Comparison of ENCODE assay signal across 1 cellular context in the genomic region with DNA sequence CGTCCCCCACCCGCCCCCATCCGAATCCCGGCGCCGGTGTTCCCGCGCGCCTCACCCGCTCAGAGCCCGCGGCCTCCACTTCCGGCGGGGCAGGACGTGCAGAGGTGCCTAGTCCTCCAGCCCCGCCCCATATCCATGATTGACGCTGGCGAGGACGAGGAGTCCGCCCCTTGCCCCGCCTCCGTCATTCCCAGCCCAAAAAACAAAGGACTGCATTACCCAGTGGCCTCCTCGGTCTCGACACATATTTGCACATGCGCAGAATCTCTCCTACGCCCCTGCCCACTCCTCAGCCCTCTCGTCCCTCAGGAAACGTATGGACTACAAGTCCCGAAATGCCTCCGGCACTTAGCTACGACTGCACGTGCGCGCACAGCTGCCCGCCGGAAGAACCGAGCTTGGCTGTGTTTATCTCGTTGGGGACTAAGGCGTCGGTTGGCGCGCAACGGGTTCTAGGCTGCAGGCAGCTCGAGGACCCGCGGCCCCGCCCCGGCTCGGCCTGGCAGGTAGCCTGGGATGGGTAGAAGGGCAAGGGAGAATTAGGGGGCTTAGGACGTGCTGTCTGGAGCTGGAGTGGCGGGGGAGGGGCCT.
A peak's percentile ranks its signal among the peaks of the same experiment; 100 is the strongest.
TF ChIP-seq lines count a peak whose summit lies in the region.

Gene KLHDC3, plus strand, starts transcription at position 407 of the 591 bp plus-strand sequence. CDS start 2,944 bp downstream, outside the sequence.
Gene MEA1, minus strand, starts transcription at position 104 of the 591 bp plus-strand sequence. CDS start 133 bp downstream, outside the sequence.

TF ChIP-seq in HepG2, 621 proteins besides CTCF, POLR2A, EP300 and RAD21 (continued from another document and continues in another):
- TF ChIP-seq, protein P1, sequence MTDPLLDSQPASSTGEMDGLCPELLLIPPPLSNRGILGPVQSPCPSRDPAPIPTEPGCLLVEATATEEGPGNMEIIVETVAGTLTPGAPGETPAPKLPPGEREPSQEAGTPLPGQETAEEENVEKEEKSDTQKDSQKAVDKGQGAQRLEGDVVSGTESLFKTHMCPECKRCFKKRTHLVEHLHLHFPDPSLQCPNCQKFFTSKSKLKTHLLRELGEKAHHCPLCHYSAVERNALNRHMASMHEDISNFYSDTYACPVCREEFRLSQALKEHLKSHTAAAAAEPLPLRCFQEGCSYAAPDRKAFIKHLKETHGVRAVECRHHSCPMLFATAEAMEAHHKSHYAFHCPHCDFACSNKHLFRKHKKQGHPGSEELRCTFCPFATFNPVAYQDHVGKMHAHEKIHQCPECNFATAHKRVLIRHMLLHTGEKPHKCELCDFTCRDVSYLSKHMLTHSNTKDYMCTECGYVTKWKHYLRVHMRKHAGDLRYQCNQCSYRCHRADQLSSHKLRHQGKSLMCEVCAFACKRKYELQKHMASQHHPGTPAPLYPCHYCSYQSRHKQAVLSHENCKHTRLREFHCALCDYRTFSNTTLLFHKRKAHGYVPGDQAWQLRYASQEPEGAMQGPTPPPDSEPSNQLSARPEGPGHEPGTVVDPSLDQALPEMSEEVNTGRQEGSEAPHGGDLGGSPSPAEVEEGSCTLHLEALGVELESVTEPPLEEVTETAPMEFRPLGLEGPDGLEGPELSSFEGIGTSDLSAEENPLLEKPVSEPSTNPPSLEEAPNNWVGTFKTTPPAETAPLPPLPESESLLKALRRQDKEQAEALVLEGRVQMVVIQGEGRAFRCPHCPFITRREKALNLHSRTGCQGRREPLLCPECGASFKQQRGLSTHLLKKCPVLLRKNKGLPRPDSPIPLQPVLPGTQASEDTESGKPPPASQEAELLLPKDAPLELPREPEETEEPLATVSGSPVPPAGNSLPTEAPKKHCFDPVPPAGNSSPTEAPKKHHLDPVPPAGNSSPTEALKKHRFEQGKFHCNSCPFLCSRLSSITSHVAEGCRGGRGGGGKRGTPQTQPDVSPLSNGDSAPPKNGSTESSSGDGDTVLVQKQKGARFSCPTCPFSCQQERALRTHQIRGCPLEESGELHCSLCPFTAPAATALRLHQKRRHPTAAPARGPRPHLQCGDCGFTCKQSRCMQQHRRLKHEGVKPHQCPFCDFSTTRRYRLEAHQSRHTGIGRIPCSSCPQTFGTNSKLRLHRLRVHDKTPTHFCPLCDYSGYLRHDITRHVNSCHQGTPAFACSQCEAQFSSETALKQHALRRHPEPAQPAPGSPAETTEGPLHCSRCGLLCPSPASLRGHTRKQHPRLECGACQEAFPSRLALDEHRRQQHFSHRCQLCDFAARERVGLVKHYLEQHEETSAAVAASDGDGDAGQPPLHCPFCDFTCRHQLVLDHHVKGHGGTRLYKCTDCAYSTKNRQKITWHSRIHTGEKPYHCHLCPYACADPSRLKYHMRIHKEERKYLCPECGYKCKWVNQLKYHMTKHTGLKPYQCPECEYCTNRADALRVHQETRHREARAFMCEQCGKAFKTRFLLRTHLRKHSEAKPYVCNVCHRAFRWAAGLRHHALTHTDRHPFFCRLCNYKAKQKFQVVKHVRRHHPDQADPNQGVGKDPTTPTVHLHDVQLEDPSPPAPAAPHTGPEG (CRISPR knock-in tag; IDR thresholded peaks at IDR 0.05) = 0 out of 2 replicates have a peak, but pooled peaks have one; percentile 11
- peak; percentile 90 for TF ChIP-seq ZNF777 (CRISPR knock-in tag; IDR thresholded peaks at IDR 0.05)
- peak; percentile 89 for TF ChIP-seq KDM5A (IDR thresholded peaks at IDR 0.05; ENCODE audit: borderline replicate concordance, low read length)
- peak; percentile 84 for TF ChIP-seq ATF1 (CRISPR knock-in tag; IDR thresholded peaks at IDR 0.05)
- TF ChIP-seq SRY (CRISPR knock-in tag; IDR thresholded peaks at IDR 0.05) = no peak; the same call in 1 of the 2 replicates
- TF ChIP-seq ZBTB14 (CRISPR knock-in tag; IDR thresholded peaks at IDR 0.05) = no peak
- peak; percentile 80; the same call in 1 of the 2 replicates for TF ChIP-seq ZNF607 (CRISPR knock-in tag; IDR thresholded peaks at IDR 0.05; ENCODE audit: borderline replicate concordance)
- TF ChIP-seq ZNF589 (CRISPR knock-in tag; conservative IDR thresholded peaks at IDR 0.05) = no peak
- TF ChIP-seq, protein P2, sequence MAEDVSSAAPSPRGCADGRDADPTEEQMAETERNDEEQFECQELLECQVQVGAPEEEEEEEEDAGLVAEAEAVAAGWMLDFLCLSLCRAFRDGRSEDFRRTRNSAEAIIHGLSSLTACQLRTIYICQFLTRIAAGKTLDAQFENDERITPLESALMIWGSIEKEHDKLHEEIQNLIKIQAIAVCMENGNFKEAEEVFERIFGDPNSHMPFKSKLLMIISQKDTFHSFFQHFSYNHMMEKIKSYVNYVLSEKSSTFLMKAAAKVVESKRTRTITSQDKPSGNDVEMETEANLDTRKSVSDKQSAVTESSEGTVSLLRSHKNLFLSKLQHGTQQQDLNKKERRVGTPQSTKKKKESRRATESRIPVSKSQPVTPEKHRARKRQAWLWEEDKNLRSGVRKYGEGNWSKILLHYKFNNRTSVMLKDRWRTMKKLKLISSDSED (CRISPR knock-in tag; IDR thresholded peaks at IDR 0.05) = no peak
- peak; percentile 94 for TF ChIP-seq ZNF143 (CRISPR knock-in tag; IDR thresholded peaks at IDR 0.05)
- TF ChIP-seq ZMYM4 (CRISPR knock-in tag; IDR thresholded peaks at IDR 0.05) = 0 out of 2 replicates have a peak, but pooled peaks have one; percentile 44
- TF ChIP-seq, protein P3, sequence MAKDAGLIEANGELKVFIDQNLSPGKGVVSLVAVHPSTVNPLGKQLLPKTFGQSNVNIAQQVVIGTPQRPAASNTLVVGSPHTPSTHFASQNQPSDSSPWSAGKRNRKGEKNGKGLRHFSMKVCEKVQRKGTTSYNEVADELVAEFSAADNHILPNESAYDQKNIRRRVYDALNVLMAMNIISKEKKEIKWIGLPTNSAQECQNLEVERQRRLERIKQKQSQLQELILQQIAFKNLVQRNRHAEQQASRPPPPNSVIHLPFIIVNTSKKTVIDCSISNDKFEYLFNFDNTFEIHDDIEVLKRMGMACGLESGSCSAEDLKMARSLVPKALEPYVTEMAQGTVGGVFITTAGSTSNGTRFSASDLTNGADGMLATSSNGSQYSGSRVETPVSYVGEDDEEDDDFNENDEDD (CRISPR knock-in tag; IDR thresholded peaks at IDR 0.05; ENCODE audit: borderline replicate concordance) = peak; percentile 84
- peak; percentile 35 for TF ChIP-seq TAF15 (IDR thresholded peaks at IDR 0.05; ENCODE audit: low read depth, low read length, poor library complexity, severe bottlenecking)
- peak; percentile 47 for TF ChIP-seq YY1 (IDR thresholded peaks at IDR 0.05; ENCODE audit: insufficient read depth, insufficient replicate concordance, low read depth, low read length)
- TF ChIP-seq ZNF572 (CRISPR knock-in tag; IDR thresholded peaks at IDR 0.05) = peak; percentile 84; the same call in 1 of the 2 replicates
- TF ChIP-seq CERS6 (CRISPR knock-in tag; IDR thresholded peaks at IDR 0.05) = no peak
- TF ChIP-seq TBP (CRISPR knock-in tag; IDR thresholded peaks at IDR 0.05) = no peak
- peak; percentile 62 for TF ChIP-seq GABPA (IDR thresholded peaks at IDR 0.05; ENCODE audit: low read depth, low read length)
- TF ChIP-seq GABPA (CRISPR knock-in tag; IDR thresholded peaks at IDR 0.05; ENCODE audit: low read depth) = peak; percentile 94
- no peak for TF ChIP-seq PAWR (CRISPR knock-in tag; IDR thresholded peaks at IDR 0.05; ENCODE audit: borderline replicate concordance)
- TF ChIP-seq CEBPB (IDR thresholded peaks at IDR 0.05; ENCODE audit: borderline replicate concordance, low read depth, low read length) = no peak
- TF ChIP-seq ELF1 (CRISPR knock-in tag; IDR thresholded peaks at IDR 0.05) = peak; percentile 94
- TF ChIP-seq HOMEZ (CRISPR knock-in tag; IDR thresholded peaks at IDR 0.05; ENCODE audit: low read depth) = no peak
- no peak for TF ChIP-seq RERE (CRISPR knock-in tag; IDR thresholded peaks at IDR 0.05; ENCODE audit: low read depth)
- TF ChIP-seq HHEX (CRISPR knock-in tag; IDR thresholded peaks at IDR 0.05) = peak; percentile 40; the same call in 1 of the 2 replicates
- peak; percentile 66; the same call in 1 of the 2 replicates for TF ChIP-seq MIXL1 (CRISPR knock-in tag; IDR thresholded peaks at IDR 0.05)
- no peak for TF ChIP-seq ZNF256 (CRISPR knock-in tag; conservative IDR thresholded peaks at IDR 0.05)
- no peak for TF ChIP-seq ZNF570 (CRISPR knock-in tag; IDR thresholded peaks at IDR 0.05; ENCODE audit: borderline replicate concordance)
- no peak for TF ChIP-seq MTF1 (CRISPR knock-in tag; IDR thresholded peaks at IDR 0.05)
- TF ChIP-seq, protein P4, sequence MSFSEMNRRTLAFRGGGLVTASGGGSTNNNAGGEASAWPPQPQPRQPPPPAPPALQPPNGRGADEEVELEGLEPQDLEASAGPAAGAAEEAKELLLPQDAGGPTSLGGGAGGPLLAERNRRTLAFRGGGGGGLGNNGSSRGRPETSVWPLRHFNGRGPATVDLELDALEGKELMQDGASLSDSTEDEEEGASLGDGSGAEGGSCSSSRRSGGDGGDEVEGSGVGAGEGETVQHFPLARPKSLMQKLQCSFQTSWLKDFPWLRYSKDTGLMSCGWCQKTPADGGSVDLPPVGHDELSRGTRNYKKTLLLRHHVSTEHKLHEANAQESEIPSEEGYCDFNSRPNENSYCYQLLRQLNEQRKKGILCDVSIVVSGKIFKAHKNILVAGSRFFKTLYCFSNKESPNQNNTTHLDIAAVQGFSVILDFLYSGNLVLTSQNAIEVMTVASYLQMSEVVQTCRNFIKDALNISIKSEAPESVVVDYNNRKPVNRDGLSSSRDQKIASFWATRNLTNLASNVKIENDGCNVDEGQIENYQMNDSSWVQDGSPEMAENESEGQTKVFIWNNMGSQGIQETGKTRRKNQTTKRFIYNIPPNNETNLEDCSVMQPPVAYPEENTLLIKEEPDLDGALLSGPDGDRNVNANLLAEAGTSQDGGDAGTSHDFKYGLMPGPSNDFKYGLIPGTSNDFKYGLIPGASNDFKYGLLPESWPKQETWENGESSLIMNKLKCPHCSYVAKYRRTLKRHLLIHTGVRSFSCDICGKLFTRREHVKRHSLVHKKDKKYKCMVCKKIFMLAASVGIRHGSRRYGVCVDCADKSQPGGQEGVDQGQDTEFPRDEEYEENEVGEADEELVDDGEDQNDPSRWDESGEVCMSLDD (CRISPR knock-in tag; IDR thresholded peaks at IDR 0.05; ENCODE audit: borderline replicate concordance) = no peak
- no peak for TF ChIP-seq FOSL1 (CRISPR knock-in tag; IDR thresholded peaks at IDR 0.05; ENCODE audit: borderline replicate concordance)
